In genomic region chr20:37913563-37914366, GRCh38 we compare ENCODE assay signal across 21 cellular contexts. TPM values are rescaled to one million over a fixed set of nuclear protein-coding genes. Genes with fewer than 3 reads are reported as not detected.
DNase-seq lines count a peak whose midpoint lies in the region; ATAC-seq and TF ChIP-seq lines count a peak whose summit lies in the region.
"Had no signal": no experiment of that assay in that cellular context is flagged by ENCODE, and none has a peak within 500 bp of the region (broad histone marks: within the 10 kb centered on the region; RNA-seq: fewer than 3 reads in every experiment).

No MANE protein-coding gene starts in this region.

- H2AFZ ChIP-seq in neuronal stem cell (ENCODE audit: low read length): peak overlapping the region; percentile 58
- H2AFZ ChIP-seq: PC-9 had no signal

- peak overlapping the region; percentile 61 for H2BK15ac ChIP-seq in neuronal stem cell (ENCODE audit: low read length)

- H3K9me3 ChIP-seq in RWPE2 (ENCODE audit: severe bottlenecking): no peaks in the 10 kb centered on the region
- H3K9me3 ChIP-seq in neuronal stem cell (replicated peaks in 1 of 2; ENCODE audit: control insufficient read depth in 2 of 2, insufficient read depth in 1 of 2, low read depth in 1 of 2, low read length in 2 of 2): peaks cover 0 to 3% of the 10 kb centered on the region in 2 donors
- H3K9me3 ChIP-seq in effector memory CD4-positive, alpha-beta T cell (ENCODE audit: control insufficient read depth, low read length): no peaks in the 10 kb centered on the region
- H3K9me3 ChIP-seq in left lung: no peaks in the 10 kb centered on the region
- H3K9me3 ChIP-seq in suprapubic skin: no peaks in the 10 kb centered on the region
- H3K9me3 ChIP-seq: esophagus muscularis mucosa, ovary, uterus had no signal

- peak; percentile 19; the same call in 1 of the 3 replicates for ATAC-seq in RWPE2 (ENCODE audit: low read depth)
- no peak for ATAC-seq in left lung
- ATAC-seq: HCT116, left colon had no signal

- no peaks in the 10 kb centered on the region for H3K36me3 Mint-ChIP-seq in T-helper 2 cell treated with Interferon-gamma antibody and Interleukin-4, amounts not matched to agents 5 μg/mL and 100 μg/mL, for 36 hours (ENCODE audit: low read depth)
- H3K36me3 Mint-ChIP-seq: CD4-positive, CD25-positive, alpha-beta regulatory T cell had no signal

- TF ChIP-seq POLR2A in suprapubic skin (IDR thresholded peaks at IDR 0.05): no peak

- H4K8ac ChIP-seq in neuronal stem cell (ENCODE audit: low read depth, low read length): no peak overlapping the region

- H3K4me1 ChIP-seq in RWPE2 (ENCODE audit: insufficient read depth, poor library complexity, severe bottlenecking) (no peaks in the 10 kb centered on the region), neuronal stem cell (ENCODE audit: control insufficient read depth in 2 of 2, insufficient read depth in 1 of 2, low read depth in 1 of 2, low read length in 2 of 2) (peaks cover 50 to 55% of the 10 kb centered on the region in 2 donors), left lung (peaks cover 8 to 9% of the 10 kb centered on the region in 2 donors), suprapubic skin (peaks cover 25% of the 10 kb centered on the region)
- peaks cover 5% of the 10 kb centered on the region for H3K4me1 ChIP-seq in effector memory CD4-positive, alpha-beta T cell (ENCODE audit: control insufficient read depth, insufficient read depth, low read length, poor library complexity, severe bottlenecking)

- peaks cover 13% of the 10 kb centered on the region for H3K4me1 Mint-ChIP-seq in T-helper 2 cell treated with Interferon-gamma antibody and Interleukin-4, amounts not matched to agents 5 μg/mL and 100 μg/mL, for 36 hours (ENCODE audit: low read depth)

- WGBS in neuronal stem cell (ENCODE audit: extremely low coverage in 2 of 2, insufficient read length in 2 of 2, insufficient replicate concordance in 1 of 2), 2 donors: no CpG with 5 or more reads among the region's 19 CpGs
- 34% methylated on average over 17 of the region's 19 CpGs for WGBS in suprapubic skin

- H3K27ac ChIP-seq in RWPE2 (ENCODE audit: poor library complexity, severe bottlenecking): no peak overlapping the region
- peak overlapping the region; percentile 13 for H3K27ac ChIP-seq in neuronal stem cell (replicated peaks; ENCODE audit: low read length)
- H3K27ac ChIP-seq in effector memory CD4-positive, alpha-beta T cell (ENCODE audit: insufficient read depth, low read length, poor library complexity, severe bottlenecking): no peak overlapping the region
- H3K27ac ChIP-seq in left lung: no peak overlapping the region
- H3K27ac ChIP-seq in suprapubic skin: no peak overlapping the region
- H3K27ac ChIP-seq: ovary, PC-9 had no signal

- H3K27ac Mint-ChIP-seq in T-helper 2 cell treated with Interferon-gamma antibody and Interleukin-4, amounts not matched to agents 5 μg/mL and 100 μg/mL, for 36 hours: peak overlapping the region; percentile 17

- DNase-seq in T-helper 2 cell treated with Interferon-gamma antibody and Interleukin-4, amounts not matched to agents 5 μg/mL and 100 μg/mL, for 36 hours (ENCODE audit: low spot score): no peak
- no peak for DNase-seq in T-helper 2 cell
- no peak for DNase-seq in RWPE2 (ENCODE audit: low spot score)
- DNase-seq in epithelial cell of esophagus (ENCODE audit: low read depth): peak; percentile 40
- no peak for DNase-seq in neuronal stem cell (ENCODE audit: low spot score)
- no peak for DNase-seq in effector memory CD4-positive, alpha-beta T cell
- no peak for DNase-seq in left lung
- no peak for DNase-seq in suprapubic skin (ENCODE audit: low spot score in 2 of 2)
- DNase-seq: CD4-positive, CD25-positive, alpha-beta regulatory T cell; dorsolateral prefrontal cortex; left colon; midbrain; NCI-H82; ovary; PC-9; T-helper 9 cell had no signal

- TF ChIP-seq CTCF in RWPE2 (IDR thresholded peaks at IDR 0.05; ENCODE audit: poor library complexity, severe bottlenecking) (no peak), epithelial cell of esophagus (IDR thresholded peaks at IDR 0.05; ENCODE audit: insufficient read depth, low read depth, low read length, missing control alignments) (no peak), left lung (IDR thresholded peaks at IDR 0.05) (no peak), suprapubic skin (IDR thresholded peaks at IDR 0.05) (no peak)

- H3K36me3 ChIP-seq in RWPE2 (ENCODE audit: low read depth) (no peaks in the 10 kb centered on the region), neuronal stem cell (replicated peaks in 1 of 2; ENCODE audit: control insufficient read depth in 2 of 2, insufficient read depth in 2 of 2, low read length in 2 of 2) (peaks cover 0 to 2% of the 10 kb centered on the region in 2 donors), left lung (no peaks in the 10 kb centered on the region), suprapubic skin (no peaks in the 10 kb centered on the region)
- no peaks in the 10 kb centered on the region for H3K36me3 ChIP-seq in effector memory CD4-positive, alpha-beta T cell (ENCODE audit: control insufficient read depth, insufficient read depth, low read length)
- H3K36me3 ChIP-seq: esophagus muscularis mucosa, ovary, uterus had no signal

- intact Hi-C loops in left lung (cut with DNase I): loop anchor here in 1 of 2 donors (10.0 kb wide), 1 partner anchor 61 kb away; no protein-coding TSS in a partner anchor

- TF ChIP-seq EP300 in suprapubic skin (IDR thresholded peaks at IDR 0.05): no peak

- peak overlapping the region; percentile 86 for H2AK5ac ChIP-seq in neuronal stem cell (ENCODE audit: low read depth, low read length)

- no peak overlapping the region for H3K4me3 Mint-ChIP-seq in T-helper 2 cell treated with Interferon-gamma antibody and Interleukin-4, amounts not matched to agents 5 μg/mL and 100 μg/mL, for 36 hours

- H3K27me3 Mint-ChIP-seq in T-helper 2 cell treated with Interferon-gamma antibody and Interleukin-4, amounts not matched to agents 5 μg/mL and 100 μg/mL, for 36 hours (ENCODE audit: low read depth): peaks cover 50% of the 10 kb centered on the region

- H3K9ac ChIP-seq in neuronal stem cell (ENCODE audit: low read depth, low read length, poor library complexity): peak overlapping the region; percentile 32

- H2BK12ac ChIP-seq in neuronal stem cell (ENCODE audit: low read length): peak overlapping the region; percentile 76

- H3K14ac ChIP-seq in neuronal stem cell (ENCODE audit: low read length): peak overlapping the region; percentile 48

- H3K4ac ChIP-seq in neuronal stem cell (ENCODE audit: low read length): no peak overlapping the region

- H2BK5ac ChIP-seq in neuronal stem cell (ENCODE audit: low read length): peak overlapping the region; percentile 83

- peak overlapping the region; percentile 4 for H2BK120ac ChIP-seq in neuronal stem cell (ENCODE audit: low read depth, low read length)

- H3K27me3 ChIP-seq in RWPE2 (ENCODE audit: insufficient read depth, poor library complexity, severe bottlenecking) (peaks cover 11% of the 10 kb centered on the region), neuronal stem cell (ENCODE audit: control insufficient read depth in 3 of 3, insufficient read depth in 3 of 3, low read depth in 1 of 3, low read length in 3 of 3) (peaks cover 0 to 3% (median 0%) of the 10 kb centered on the region in 3 experiments), left lung (peaks cover 0 to 99% of the 10 kb centered on the region in 2 donors), suprapubic skin (peaks cover 90% of the 10 kb centered on the region)
- no peaks in the 10 kb centered on the region for H3K27me3 ChIP-seq in effector memory CD4-positive, alpha-beta T cell (replicated peaks; ENCODE audit: control insufficient read depth, insufficient read depth, low read length, poor library complexity, severe bottlenecking)
- H3K27me3 ChIP-seq: ovary, uterus had no signal

- no peak overlapping the region for H3K4me2 ChIP-seq in neuronal stem cell (ENCODE audit: insufficient read depth, low read length, poor library complexity, severe bottlenecking)
- H3K4me2 ChIP-seq: PC-9 had no signal

- H3K9me3 Mint-ChIP-seq in T-helper 2 cell treated with Interferon-gamma antibody and Interleukin-4, amounts not matched to agents 5 μg/mL and 100 μg/mL, for 36 hours: no peaks in the 10 kb centered on the region
- H3K9me3 Mint-ChIP-seq: activated T-helper 17 cell treated with anti-CD3 and anti-CD28 coated beads, Interleukin-2, amount 50 U/mL, for 72 hours had no signal

- H3K4me3 ChIP-seq in RWPE2 (ENCODE audit: severe bottlenecking): no peak overlapping the region
- no peak overlapping the region for H3K4me3 ChIP-seq in epithelial cell of esophagus (ENCODE audit: low read length)
- peak overlapping the region in 1 of 2 donors; percentile 26 for H3K4me3 ChIP-seq in neuronal stem cell (ENCODE audit: low read length in 2 of 2)
- no peak overlapping the region for H3K4me3 ChIP-seq in effector memory CD4-positive, alpha-beta T cell (ENCODE audit: insufficient read depth, low read depth, low read length, poor library complexity, severe bottlenecking)
- H3K4me3 ChIP-seq in left lung: no peak overlapping the region
- H3K4me3 ChIP-seq in suprapubic skin: no peak overlapping the region
- H3K4me3 ChIP-seq: ovary, PC-9, uterus had no signal

- peak overlapping the region; percentile 96 for H3K18ac ChIP-seq in neuronal stem cell (ENCODE audit: low read length)

- peak overlapping the region; percentile 82 for H4K91ac ChIP-seq in neuronal stem cell (ENCODE audit: low read depth, low read length, poor library complexity)

- no peaks in the 10 kb centered on the region for H3K79me1 ChIP-seq in neuronal stem cell (ENCODE audit: low read depth, low read length)

- H3K23ac ChIP-seq in neuronal stem cell (ENCODE audit: low read depth, low read length, poor library complexity): peak overlapping the region; percentile 38

RNA-seq across cellular contexts. Expression of gene VSTM2L, which starts 10.8 kb away (rescaled TPM):
- polyA plus RNA-seq in neuronal stem cell (2013, experiment 1 of 2): 9.1 TPM
- polyA plus RNA-seq in neuronal stem cell (2013, experiment 2 of 2): 8.0 TPM
- total RNA-seq in left lung: 10 to 100 TPM; 30.1 to 31.9 TPM
- total RNA-seq in suprapubic skin: 1 to 10 TPM in 1 of 4 donors, under 1 TPM in 1, not detected in 2; 0.78 to 1.4 TPM
- total RNA-seq: activated CD8-positive, alpha-beta memory T cell treated with anti-CD3 and anti-CD28 coated beads for 36 hours; activated T-helper 17 cell treated with anti-CD3 and anti-CD28 coated beads, Interleukin-2, amount 50 U/mL, for 72 hours; CD4-positive, CD25-positive, alpha-beta regulatory T cell had no signal
- polyA plus RNA-seq: CD4-positive, CD25-positive, alpha-beta regulatory T cell had no signal

Comparison
In these comparisons a context has a peak if more than half of its experiments do, and no peak if none do; other contexts are left out.
1. RNA of gene VSTM2L, which starts 10.8 kb away (total RNA-seq): 30.1 to 31.9 TPM in left lung; 0.78 to 1.4 TPM in suprapubic skin; every median in the first group is over 10 times any median in the second.